In genomic region chr2:100242891-100243670, GRCh38 we compare ENCODE assay signal across 8 cellular contexts.
DNase-seq lines count a peak whose midpoint lies in the region; ATAC-seq and TF ChIP-seq lines count a peak whose summit lies in the region.

No MANE protein-coding gene starts in this region.

- no peak overlapping the region for H3K4me3 Mint-ChIP-seq in T-cell

- peak in 2 of 4 experiments; percentile 41 to 44 for ATAC-seq in T-cell (replicated peaks in 1 of 4)

- H3K36me3 Mint-ChIP-seq in T-cell = no peaks in the 10 kb centered on the region

- 23% methylated on average over 6 of the region's 6 CpGs for WGBS in mammary epithelial cell (ENCODE audit: low coverage, missing lambda C conversion rate)

- dilution Hi-C loops in mammary epithelial cell (cut with HindIII; ENCODE audit: low sequenced_read_pairs) = no loop called here

- H3K9ac ChIP-seq in mammary epithelial cell (ENCODE audit: insufficient read depth, low read length) = no peak overlapping the region

- H3K4me1 Mint-ChIP-seq in T-cell = peaks cover 0 to 5% (median 0%) of the 10 kb centered on the region in 3 donors

- no peaks in the 10 kb centered on the region for H3K9me3 Mint-ChIP-seq in T-cell

- no peaks in the 10 kb centered on the region for H3K27me3 ChIP-seq in mammary epithelial cell (ENCODE audit: insufficient read depth, low read length)

- intact Hi-C loops in mammary epithelial cell (cut with micrococcal nuclease) = loop anchor here (1.0 kb wide), 2 partner anchors 424 to 684 kb away; no protein-coding TSS in a partner anchor

- H3K4me1 ChIP-seq in mammary epithelial cell (ENCODE audit: insufficient read depth, low read length) = no peaks in the 10 kb centered on the region

- H3K36me3 ChIP-seq in mammary epithelial cell (ENCODE audit: insufficient read depth, low read length) = no peaks in the 10 kb centered on the region

- H3K27ac ChIP-seq in mammary epithelial cell (ENCODE audit: insufficient read depth, low read depth, low read length) = no peak overlapping the region

- no peaks in the 10 kb centered on the region for H3K79me2 ChIP-seq in mammary epithelial cell (ENCODE audit: insufficient read depth, low read length)

- CTCF ChIA-PET in T-cell (lab: Charles Lee) (interaction anchor here in 1 of 2 donors (1.4 kb wide), 1 partner anchor 684 kb away, joined by 6 read pairs; no protein-coding TSS in a partner anchor), mammary epithelial cell (lab: Charles Lee; ENCODE audit: low non-redundant PET) (no interaction called here)

- DNase-seq in ACHN (peak; percentile 77), KBM-7 (peak; percentile 41), T-cell (peak in 24 of 34 experiments; percentile 7 to 51 (median 30)), mammary epithelial cell (peak; percentile 15), islet precursor cell (peak; percentile 84), T1000 (lab: John Stamatoyannopoulos, UW) (no peak)
- peak; percentile 46 to 70 for DNase-seq in stimulated activated CD4-positive, alpha-beta T cell treated with anti-CD3 and anti-CD28 coated beads, Interleukin-2, amount 100 ng/mL, for 24 hours

- in situ Hi-C loops in ACHN (cut with HindIII; ENCODE audit: low pct_ligation_motif_present, low pct_unique_long_range_greater_than_20kb, low sequenced_read_pairs) (no loop called here), KBM-7 (cut with MboI; ENCODE audit: low pct_unique_long_range_greater_than_20kb, low sequenced_read_pairs) (no loop called here), mammary epithelial cell (cut with MboI; ENCODE audit: low sequenced_read_pairs in 2 of 2) (loop anchor here (10.0 to 25.0 kb wide), 3 partner anchors 428 to 681 kb away; no protein-coding TSS in a partner anchor)

- H3K4me3 ChIP-seq in mammary epithelial cell (replicated peaks in 1 of 3; ENCODE audit: insufficient read depth in 1 of 3, low read depth in 2 of 3, low read length in 3 of 3) = no peak overlapping the region

- BruUV-seq in mammary epithelial cell (replicated peaks; lab: Mats Ljungman, UMichigan) = no TSS peak

- no peak overlapping the region for H2AFZ ChIP-seq in mammary epithelial cell (ENCODE audit: low read depth, low read length)

- H3K27me3 Mint-ChIP-seq in T-cell = peaks cover 10 to 11% of the 10 kb centered on the region in 2 donors

- no peak overlapping the region for H3K4me2 ChIP-seq in mammary epithelial cell (ENCODE audit: insufficient read depth, low read depth, low read length)

- H3K27ac Mint-ChIP-seq in T-cell = no peak overlapping the region

- H3K9me3 ChIP-seq in mammary epithelial cell (replicated peaks; ENCODE audit: insufficient read depth, low read length) = no peaks in the 10 kb centered on the region

- H4K20me1 ChIP-seq in mammary epithelial cell (ENCODE audit: insufficient read depth, low read length) = no peaks in the 10 kb centered on the region

- TF ChIP-seq CTCF in GM12872 (IDR thresholded peaks at IDR 0.05; ENCODE audit: insufficient read depth, low read depth, low read length) (peak; percentile 89), mammary epithelial cell (conservative IDR thresholded peaks at IDR 0.05 in 1 of 2, IDR thresholded peaks at IDR 0.05 in 1 of 2; ENCODE audit: extremely low read depth in 1 of 2, insufficient read depth in 1 of 2, low read depth in 1 of 2, low read length in 2 of 2) (peak; percentile 65 to 87)

- POLR2A ChIA-PET in T-cell (lab: Charles Lee) = no interaction called here

Comparison
In these comparisons a context has a peak if more than half of its experiments do, and no peak if none do; other contexts are left out.
1. in situ Hi-C loops: an anchor here in mammary epithelial cell (10.0 to 25.0 kb wide); none called in ACHN and KBM-7.